Comparison of ENCODE assay signal across 8 cellular contexts in genomic region chr3:50616003-50616769, GRCh38. TPM values are rescaled to one million over a fixed set of nuclear protein-coding genes. Genes with fewer than 3 reads are reported as not detected.
DNase-seq lines count a peak whose midpoint lies in the region; ATAC-seq, FAIRE-seq and TF ChIP-seq lines count a peak whose summit lies in the region.

No MANE protein-coding gene starts in this region.

- FAIRE-seq in HepG2 (lab: Jason Lieb, UNC) = peak; percentile 81

- H3K36me3 ChIP-seq in A673 (ENCODE audit: insufficient read depth, low read length, poor library complexity, severe bottlenecking) (no peaks in the 10 kb centered on the region), HepG2 (replicated peaks in 1 of 2; ENCODE audit: control insufficient read depth in 1 of 2, insufficient read depth in 2 of 2, low read length in 2 of 2) (no peaks in the 10 kb centered on the region)

- ATAC-seq in GM18858 (IDR thresholded peaks at IDR 0.05; ENCODE audit: unreplicated experiment) (peak; percentile 38), HG03460 (IDR thresholded peaks at IDR 0.05; ENCODE audit: unreplicated experiment) (peak; percentile 24), HepG2 (peak; percentile 56)

- TF ChIP-seq CTCF in A673 (conservative IDR thresholded peaks at IDR 0.05; ENCODE audit: low read depth, low read length) = peak; percentile 83
- peak; percentile 98 for TF ChIP-seq CTCF in HepG2 (CRISPR knock-in tag; IDR thresholded peaks at IDR 0.05)

- H3K9ac ChIP-seq in HepG2 (ENCODE audit: insufficient read depth, low read depth, low read length) = peak overlapping the region; percentile 19; the same call in 1 of the 2 replicates

- peak overlapping the region; percentile 99 for H3K4me2 ChIP-seq in HepG2 (ENCODE audit: low read depth, low read length)

- no peak for TF ChIP-seq POLR2A in HepG2 (IDR thresholded peaks at IDR 0.05; ENCODE audit: insufficient read depth in 1 of 2, low read depth in 2 of 2, low read length in 2 of 2)

- peaks cover 7% of the 10 kb centered on the region for H3K79me2 ChIP-seq in HepG2 (ENCODE audit: insufficient read depth, low read length)

- POLR2A ChIA-PET in A673 (lab: Charles Lee; ENCODE audit: low non-redundant PET) (interaction anchor here (0.7 kb wide), 1 partner anchor 779 kb away, joined by 3 read pairs; no protein-coding TSS in a partner anchor), HepG2 (lab: Yijun Ruan, JAX) (interaction anchor here (0.8 to 4.0 kb wide), 12 partner anchors 15 to 769 kb away, joined by 3 to 33 read pairs (median 4); partner anchors contain the start of genes HEMK1 and MANF)

- BruUV-seq in A673 (replicated peaks; lab: Mats Ljungman, UMichigan) (no TSS peak), HepG2 (replicated peaks; lab: Mats Ljungman, UMichigan) (TSS peak; percentile 57)

- CTCF ChIA-PET in A673 (lab: Charles Lee) = interaction anchor here (0.6 to 1.4 kb wide), 5 partner anchors 164 to 1351 kb away, joined by 3 to 7 read pairs (median 5); partner anchors contain the start of genes MANF and PCBP4
- CTCF ChIA-PET in HepG2 (lab: Yijun Ruan, JAX; ENCODE audit: low intra/inter-chr PET ratio, low total read pairs) = interaction anchor here (0.6 to 8.0 kb wide), 7 partner anchors 36 to 773 kb away, joined by 3 to 182 read pairs (median 8); partner anchors contain the start of gene HEMK1

- no peak overlapping the region for H3K27ac ChIP-seq in A673 (ENCODE audit: low read depth, low read length, poor library complexity, severe bottlenecking)
- peak overlapping the region; percentile 20 for H3K27ac ChIP-seq in HepG2 (ENCODE audit: extremely low read length, insufficient read depth, low read length)

- H3K9me3 ChIP-seq in A673 (ENCODE audit: low read depth, low read length, poor library complexity, severe bottlenecking) (no peaks in the 10 kb centered on the region), HepG2 (ENCODE audit: low read length) (no peaks in the 10 kb centered on the region)

- TF ChIP-seq EP300 in HepG2 (IDR thresholded peaks at IDR 0.05; ENCODE audit: low read depth in 2 of 2, low read length in 2 of 2) = no peak
- no peak for TF ChIP-seq EP300 in HepG2 (CRISPR knock-in tag; IDR thresholded peaks at IDR 0.05; ENCODE audit: borderline replicate concordance)

- H3K4me3 ChIP-seq in A673 (ENCODE audit: low read depth, low read length, poor library complexity, severe bottlenecking) (peak overlapping the region; percentile 35), HepG2 (replicated peaks in 1 of 3; ENCODE audit: insufficient read depth in 1 of 3, low read depth in 2 of 3, low read length in 3 of 3) (peak overlapping the region; percentile 68 to 79 (median 69))

- DNase-seq in A673 (ENCODE audit: low spot score) = peak; percentile 79
- DNase-seq in NCI-H774 (lab: John Stamatoyannopoulos, UW) = peak; percentile 43
- peak; percentile 80 to 81 for DNase-seq in activated CD4-positive, alpha-beta T cell treated with anti-CD3 and anti-CD28 coated beads, Interleukin-2, amount 50 U/mL, for 4 hours
- peak; percentile 43 to 82 for DNase-seq in dermis microvascular lymphatic vessel endothelial cell (ENCODE audit: low read depth in 2 of 2)
- DNase-seq in HepG2 (ENCODE audit: low spot score) = peak; percentile 74
- peak; percentile 86 to 88 for DNase-seq in stimulated activated CD4-positive, alpha-beta T cell treated with anti-CD3 and anti-CD28 coated beads, Interleukin-2, amount 100 ng/mL, for 24 hours

- no peaks in the 10 kb centered on the region for H4K20me1 ChIP-seq in HepG2 (ENCODE audit: insufficient read depth, low read length)

- in situ Hi-C loops in HepG2 (cut with HindIII; ENCODE audit: extremely low pct_ligation_motif_present, low pct_unique_long_range_greater_than_20kb) = loop anchor here (5.0 kb wide), 2 partner anchors 36 to 756 kb away; no protein-coding TSS in a partner anchor

- H3K27me3 ChIP-seq in A673 (replicated peaks; ENCODE audit: insufficient read depth, low read depth, low read length, poor library complexity) (no peaks in the 10 kb centered on the region), HepG2 (ENCODE audit: control insufficient read depth in 1 of 2, insufficient read depth in 2 of 2, low read length in 2 of 2) (peaks cover 0 to 10% of the 10 kb centered on the region in 2 experiments; a peak in 1 of 5 replicates)

- no peak overlapping the region for H2AFZ ChIP-seq in HepG2 (ENCODE audit: low read length)

- WGBS in HepG2 (ENCODE audit: low lambda C conversion rate) = 2% methylated on average over 18 of the region's 24 CpGs

- peaks cover 4% of the 10 kb centered on the region for H3K4me1 ChIP-seq in A673 (ENCODE audit: insufficient read depth, low read length, poor library complexity, severe bottlenecking)
- peaks cover 53% of the 10 kb centered on the region for H3K4me1 ChIP-seq in HepG2 (ENCODE audit: insufficient read depth, low read length)

- intact Hi-C loops in A673 (cut with micrococcal nuclease; ENCODE audit: unreplicated experiment) (loop anchor here (2.0 to 10.0 kb wide), 3 partner anchors 757 to 879 kb away; partner anchors contain the start of gene MANF), HepG2 (cut with micrococcal nuclease; ENCODE audit: unreplicated experiment) (loop anchor here (1.0 to 10.0 kb wide), 3 partner anchors 36 to 756 kb away; no protein-coding TSS in a partner anchor)

- TF ChIP-seq RAD21 in HepG2 (CRISPR knock-in tag; IDR thresholded peaks at IDR 0.05) = peak; percentile 96

RNA-seq across cellular contexts. Expression of gene MAPKAPK3, which starts 0.8 kb away (rescaled TPM):
- total RNA-seq in A673 (2021) (15.8 and 17.3 TPM in 2 replicates), dermis microvascular lymphatic vessel endothelial cell (5.9 and 8.2 TPM in 2 replicates), HepG2 (2016; rRNA removed; fragmentation: Illumina TruSeq; extraction: Trizol) (41.2 and 48.5 TPM in 2 replicates)
- total RNA-seq in HepG2 (2016; cell fraction: cytosol; rRNA removed; fragmentation: Illumina TruSeq; extraction: Trizol; ENCODE audit: low read depth) = 18.9 and 21.3 TPM in 2 replicates
- total RNA-seq in HepG2 (2016; cell fraction: insoluble cytoplasmic fraction; rRNA removed; fragmentation: Illumina TruSeq; extraction: Trizol) = 40.5 and 43.9 TPM in 2 replicates
- 51.7 and 60.5 TPM in 2 replicates for total RNA-seq in HepG2 (2016; cell fraction: membrane; rRNA removed; fragmentation: Illumina TruSeq; extraction: Trizol)
- 21.2 and 24.7 TPM in 2 replicates for total RNA-seq in HepG2 (2016; cell fraction: nucleus; rRNA removed; fragmentation: Illumina TruSeq; extraction: Trizol)
- polyA plus RNA-seq in HepG2 (2011; rRNA removed) = 39.9 and 46.2 TPM in 2 replicates
- polyA plus RNA-seq in HepG2 (2011; cell fraction: cytosol; rRNA removed) = 40.2 and 41.3 TPM in 2 replicates
- 23.0 and 28.1 TPM in 2 replicates for polyA plus RNA-seq in HepG2 (2011; cell fraction: nucleus; rRNA removed)
- polyA plus RNA-seq in HepG2 (2012) = 21.8 and 22.2 TPM in 2 replicates
- 23.5 and 31.3 TPM in 2 replicates for polyA plus RNA-seq in HepG2 (2016; cell fraction: cytosol; fragmentation: Illumina TruSeq; extraction: Trizol; ENCODE audit: low read depth)
- 53.8 and 56.3 TPM in 2 replicates for polyA plus RNA-seq in HepG2 (2016; cell fraction: insoluble cytoplasmic fraction; fragmentation: Illumina TruSeq; extraction: Trizol; ENCODE audit: low read depth)
- polyA plus RNA-seq in HepG2 (2016; cell fraction: membrane; fragmentation: Illumina TruSeq; extraction: Trizol; ENCODE audit: low read depth) = 50.2 and 54.3 TPM in 2 replicates
- polyA plus RNA-seq in HepG2 (2016; cell fraction: nucleus; fragmentation: Illumina TruSeq; extraction: Trizol; ENCODE audit: insufficient read depth, low read depth) = 31.0 and 31.6 TPM in 2 replicates
- 48.5 and 89.7 TPM in 2 replicates for polyA minus RNA-seq in HepG2 (2011; rRNA and poly(A)+ RNA removed; ENCODE audit: low replicate concordance)
- polyA minus RNA-seq in HepG2 (2011; cell fraction: cytosol; rRNA and poly(A)+ RNA removed) = 15.7 and 16.5 TPM in 2 replicates
- polyA minus RNA-seq in HepG2 (2011; cell fraction: nucleus; rRNA and poly(A)+ RNA removed) = 13.4 and 16.9 TPM in 2 replicates

RNA-seq across cellular contexts. Expression of gene CISH, which starts 4.6 kb away (rescaled TPM):
- total RNA-seq in A673 (2021) (0.86 and 1.6 TPM in 2 replicates), dermis microvascular lymphatic vessel endothelial cell (0.13 and 0.38 TPM in 2 replicates), HepG2 (2016; rRNA removed; fragmentation: Illumina TruSeq; extraction: Trizol) (0.73 and 0.91 TPM in 2 replicates)
- 0.20 and 0.44 TPM in 2 replicates for total RNA-seq in HepG2 (2016; cell fraction: cytosol; rRNA removed; fragmentation: Illumina TruSeq; extraction: Trizol; ENCODE audit: low read depth)
- 0.82 and 1.2 TPM in 2 replicates for total RNA-seq in HepG2 (2016; cell fraction: insoluble cytoplasmic fraction; rRNA removed; fragmentation: Illumina TruSeq; extraction: Trizol)
- 1.2 and 1.4 TPM in 2 replicates for total RNA-seq in HepG2 (2016; cell fraction: membrane; rRNA removed; fragmentation: Illumina TruSeq; extraction: Trizol)
- 0.81 and 0.85 TPM in 2 replicates for total RNA-seq in HepG2 (2016; cell fraction: nucleus; rRNA removed; fragmentation: Illumina TruSeq; extraction: Trizol)
- polyA plus RNA-seq in HepG2 (2011; rRNA removed) = 1.5 and 2.8 TPM in 2 replicates
- polyA plus RNA-seq in HepG2 (2011; cell fraction: cytosol; rRNA removed) = 1.5 and 1.7 TPM in 2 replicates
- 4.4 and 7.4 TPM in 2 replicates for polyA plus RNA-seq in HepG2 (2011; cell fraction: nucleus; rRNA removed)
- 2.1 and 2.9 TPM in 2 replicates for polyA plus RNA-seq in HepG2 (2012)
- polyA plus RNA-seq in HepG2 (2016; cell fraction: cytosol; fragmentation: Illumina TruSeq; extraction: Trizol; ENCODE audit: low read depth) = 0.21 and 0.27 TPM in 2 replicates
- 1.9 and 2.2 TPM in 2 replicates for polyA plus RNA-seq in HepG2 (2016; cell fraction: insoluble cytoplasmic fraction; fragmentation: Illumina TruSeq; extraction: Trizol; ENCODE audit: low read depth)
- 0.84 and 1.0 TPM in 2 replicates for polyA plus RNA-seq in HepG2 (2016; cell fraction: membrane; fragmentation: Illumina TruSeq; extraction: Trizol; ENCODE audit: low read depth)
- polyA plus RNA-seq in HepG2 (2016; cell fraction: nucleus; fragmentation: Illumina TruSeq; extraction: Trizol; ENCODE audit: insufficient read depth, low read depth) = 1.9 and 3.2 TPM in 2 replicates
- 1.9 and 6.3 TPM in 2 replicates for polyA minus RNA-seq in HepG2 (2011; rRNA and poly(A)+ RNA removed; ENCODE audit: low replicate concordance)
- 1.6 and 2.8 TPM in 2 replicates for polyA minus RNA-seq in HepG2 (2011; cell fraction: cytosol; rRNA and poly(A)+ RNA removed)
- polyA minus RNA-seq in HepG2 (2011; cell fraction: nucleus; rRNA and poly(A)+ RNA removed) = 2.6 and 4.6 TPM in 2 replicates

RNA-seq across cellular contexts. Expression of gene HEMK1, which starts 46.9 kb away (rescaled TPM):
- total RNA-seq in A673 (2021) (5.7 and 7.9 TPM in 2 replicates), dermis microvascular lymphatic vessel endothelial cell (4.0 and 4.8 TPM in 2 replicates), HepG2 (2016; rRNA removed; fragmentation: Illumina TruSeq; extraction: Trizol) (6.3 and 9.8 TPM in 2 replicates)
- 3.3 and 3.8 TPM in 2 replicates for total RNA-seq in HepG2 (2016; cell fraction: cytosol; rRNA removed; fragmentation: Illumina TruSeq; extraction: Trizol; ENCODE audit: low read depth)
- 4.7 and 8.7 TPM in 2 replicates for total RNA-seq in HepG2 (2016; cell fraction: insoluble cytoplasmic fraction; rRNA removed; fragmentation: Illumina TruSeq; extraction: Trizol)
- total RNA-seq in HepG2 (2016; cell fraction: membrane; rRNA removed; fragmentation: Illumina TruSeq; extraction: Trizol) = 6.7 and 7.4 TPM in 2 replicates
- total RNA-seq in HepG2 (2016; cell fraction: nucleus; rRNA removed; fragmentation: Illumina TruSeq; extraction: Trizol) = 10.1 and 13.3 TPM in 2 replicates
- polyA plus RNA-seq in HepG2 (2011; rRNA removed) = 12.6 and 16.2 TPM in 2 replicates
- polyA plus RNA-seq in HepG2 (2011; cell fraction: cytosol; rRNA removed) = 6.7 and 8.8 TPM in 2 replicates
- polyA plus RNA-seq in HepG2 (2011; cell fraction: nucleus; rRNA removed) = 54.5 and 63.4 TPM in 2 replicates
- 7.1 and 8.2 TPM in 2 replicates for polyA plus RNA-seq in HepG2 (2012)
- 4.2 and 5.6 TPM in 2 replicates for polyA plus RNA-seq in HepG2 (2016; cell fraction: cytosol; fragmentation: Illumina TruSeq; extraction: Trizol; ENCODE audit: low read depth)
- 3.7 and 6.3 TPM in 2 replicates for polyA plus RNA-seq in HepG2 (2016; cell fraction: insoluble cytoplasmic fraction; fragmentation: Illumina TruSeq; extraction: Trizol; ENCODE audit: low read depth)
- 4.9 TPM in 2 replicates for polyA plus RNA-seq in HepG2 (2016; cell fraction: membrane; fragmentation: Illumina TruSeq; extraction: Trizol; ENCODE audit: low read depth)
- 20.5 and 21.1 TPM in 2 replicates for polyA plus RNA-seq in HepG2 (2016; cell fraction: nucleus; fragmentation: Illumina TruSeq; extraction: Trizol; ENCODE audit: insufficient read depth, low read depth)
- polyA minus RNA-seq in HepG2 (2011; rRNA and poly(A)+ RNA removed; ENCODE audit: low replicate concordance) = 15.2 and 19.7 TPM in 2 replicates
- polyA minus RNA-seq in HepG2 (2011; cell fraction: cytosol; rRNA and poly(A)+ RNA removed) = 2.2 and 4.5 TPM in 2 replicates
- polyA minus RNA-seq in HepG2 (2011; cell fraction: nucleus; rRNA and poly(A)+ RNA removed) = 25.0 and 25.6 TPM in 2 replicates

RNA-seq across cellular contexts. Expression of gene C3orf18, which starts 48.6 kb away (rescaled TPM):
- total RNA-seq in A673 (2021) (1.5 and 4.9 TPM in 2 replicates), dermis microvascular lymphatic vessel endothelial cell (1.5 and 1.9 TPM in 2 replicates), HepG2 (2016; rRNA removed; fragmentation: Illumina TruSeq; extraction: Trizol) (1.2 and 1.6 TPM in 2 replicates)
- 1.2 and 1.5 TPM in 2 replicates for total RNA-seq in HepG2 (2016; cell fraction: cytosol; rRNA removed; fragmentation: Illumina TruSeq; extraction: Trizol; ENCODE audit: low read depth)
- 0.88 and 1.5 TPM in 2 replicates for total RNA-seq in HepG2 (2016; cell fraction: insoluble cytoplasmic fraction; rRNA removed; fragmentation: Illumina TruSeq; extraction: Trizol)
- total RNA-seq in HepG2 (2016; cell fraction: membrane; rRNA removed; fragmentation: Illumina TruSeq; extraction: Trizol) = 2.2 and 3.1 TPM in 2 replicates
- total RNA-seq in HepG2 (2016; cell fraction: nucleus; rRNA removed; fragmentation: Illumina TruSeq; extraction: Trizol) = 0.97 and 1.1 TPM in 2 replicates
- 4.6 and 4.8 TPM in 2 replicates for polyA plus RNA-seq in HepG2 (2011; rRNA removed)
- 3.8 and 4.2 TPM in 2 replicates for polyA plus RNA-seq in HepG2 (2011; cell fraction: cytosol; rRNA removed)
- 8.1 and 8.7 TPM in 2 replicates for polyA plus RNA-seq in HepG2 (2011; cell fraction: nucleus; rRNA removed)
- polyA plus RNA-seq in HepG2 (2012) = 1.7 and 1.8 TPM in 2 replicates
- 1.5 and 1.8 TPM in 2 replicates for polyA plus RNA-seq in HepG2 (2016; cell fraction: cytosol; fragmentation: Illumina TruSeq; extraction: Trizol; ENCODE audit: low read depth)
- polyA plus RNA-seq in HepG2 (2016; cell fraction: insoluble cytoplasmic fraction; fragmentation: Illumina TruSeq; extraction: Trizol; ENCODE audit: low read depth) = 0.85 and 1.2 TPM in 2 replicates
- 2.3 and 2.4 TPM in 2 replicates for polyA plus RNA-seq in HepG2 (2016; cell fraction: membrane; fragmentation: Illumina TruSeq; extraction: Trizol; ENCODE audit: low read depth)
- 1.6 and 2.3 TPM in 2 replicates for polyA plus RNA-seq in HepG2 (2016; cell fraction: nucleus; fragmentation: Illumina TruSeq; extraction: Trizol; ENCODE audit: insufficient read depth, low read depth)
- polyA minus RNA-seq in HepG2 (2011; rRNA and poly(A)+ RNA removed; ENCODE audit: low replicate concordance) = 6.2 and 6.4 TPM in 2 replicates
- 1.5 and 2.3 TPM in 2 replicates for polyA minus RNA-seq in HepG2 (2011; cell fraction: cytosol; rRNA and poly(A)+ RNA removed)
- 1.8 and 3.5 TPM in 2 replicates for polyA minus RNA-seq in HepG2 (2011; cell fraction: nucleus; rRNA and poly(A)+ RNA removed)

RNA-seq across cellular contexts. Expression of gene DOCK3, which starts 58.5 kb away (rescaled TPM):
- total RNA-seq in A673 (2021) = 0.47 and 0.59 TPM in 2 replicates
- total RNA-seq in dermis microvascular lymphatic vessel endothelial cell = under 0.01 TPM in 1 of 2 replicates, not detected in the other
- not detected in 2 replicates for total RNA-seq in HepG2 (2016; rRNA removed; fragmentation: Illumina TruSeq; extraction: Trizol)
- total RNA-seq in HepG2 (2016; cell fraction: cytosol; rRNA removed; fragmentation: Illumina TruSeq; extraction: Trizol; ENCODE audit: low read depth) = not detected in 2 replicates
- total RNA-seq in HepG2 (2016; cell fraction: insoluble cytoplasmic fraction; rRNA removed; fragmentation: Illumina TruSeq; extraction: Trizol) = 0.03 TPM in 1 of 2 replicates, not detected in the other
- not detected in 2 replicates for total RNA-seq in HepG2 (2016; cell fraction: membrane; rRNA removed; fragmentation: Illumina TruSeq; extraction: Trizol)
- not detected in 2 replicates for total RNA-seq in HepG2 (2016; cell fraction: nucleus; rRNA removed; fragmentation: Illumina TruSeq; extraction: Trizol)
- polyA plus RNA-seq in HepG2 (2011; rRNA removed) = not detected in 2 replicates
- under 0.01 TPM in 1 of 2 replicates, not detected in the other for polyA plus RNA-seq in HepG2 (2011; cell fraction: cytosol; rRNA removed)
- polyA plus RNA-seq in HepG2 (2011; cell fraction: nucleus; rRNA removed) = 0.02 TPM in 1 of 2 replicates, not detected in the other
- polyA plus RNA-seq in HepG2 (2012) = 0.01 and 0.04 TPM in 2 replicates
- 0.01 TPM in 1 of 2 replicates, not detected in the other for polyA plus RNA-seq in HepG2 (2016; cell fraction: cytosol; fragmentation: Illumina TruSeq; extraction: Trizol; ENCODE audit: low read depth)
- polyA plus RNA-seq in HepG2 (2016; cell fraction: insoluble cytoplasmic fraction; fragmentation: Illumina TruSeq; extraction: Trizol; ENCODE audit: low read depth) = not detected in 2 replicates
- polyA plus RNA-seq in HepG2 (2016; cell fraction: membrane; fragmentation: Illumina TruSeq; extraction: Trizol; ENCODE audit: low read depth) = not detected in 2 replicates
- not detected in 2 replicates for polyA plus RNA-seq in HepG2 (2016; cell fraction: nucleus; fragmentation: Illumina TruSeq; extraction: Trizol; ENCODE audit: insufficient read depth, low read depth)
- polyA minus RNA-seq in HepG2 (2011; rRNA and poly(A)+ RNA removed; ENCODE audit: low replicate concordance) = 0.63 TPM in 1 of 2 replicates, not detected in the other
- not detected in 2 replicates for polyA minus RNA-seq in HepG2 (2011; cell fraction: cytosol; rRNA and poly(A)+ RNA removed)
- polyA minus RNA-seq in HepG2 (2011; cell fraction: nucleus; rRNA and poly(A)+ RNA removed) = under 0.01 TPM in 1 of 2 replicates, not detected in the other
